ENCODE assay signal across 1 cellular context in the genomic region with DNA sequence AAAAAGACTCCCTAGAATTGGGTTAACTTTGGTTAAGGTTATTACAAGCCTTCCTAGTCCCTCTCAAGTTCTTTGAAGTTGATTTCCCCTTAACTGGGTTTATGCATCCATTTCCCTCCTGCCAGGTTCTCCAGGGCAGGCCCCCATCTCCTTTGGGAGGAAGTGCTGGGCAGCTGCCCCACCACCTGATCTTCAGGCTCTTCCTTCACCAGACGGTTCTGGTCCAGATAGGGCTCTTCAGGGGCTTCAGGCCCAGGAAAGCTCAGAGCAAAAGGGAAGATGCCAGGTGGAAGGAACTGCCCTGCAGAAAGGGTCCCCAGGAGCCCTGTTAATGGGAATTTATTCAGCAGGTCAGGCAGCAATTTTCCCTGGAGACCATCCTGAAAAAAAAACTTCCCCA.
TF ChIP-seq lines count a peak whose summit lies in the region.

No MANE protein-coding gene starts in this region.

TF ChIP-seq in GM23338, 12 proteins besides CTCF, POLR2A, EP300 and RAD21 (continued from another document):
- TF ChIP-seq, protein P1, sequence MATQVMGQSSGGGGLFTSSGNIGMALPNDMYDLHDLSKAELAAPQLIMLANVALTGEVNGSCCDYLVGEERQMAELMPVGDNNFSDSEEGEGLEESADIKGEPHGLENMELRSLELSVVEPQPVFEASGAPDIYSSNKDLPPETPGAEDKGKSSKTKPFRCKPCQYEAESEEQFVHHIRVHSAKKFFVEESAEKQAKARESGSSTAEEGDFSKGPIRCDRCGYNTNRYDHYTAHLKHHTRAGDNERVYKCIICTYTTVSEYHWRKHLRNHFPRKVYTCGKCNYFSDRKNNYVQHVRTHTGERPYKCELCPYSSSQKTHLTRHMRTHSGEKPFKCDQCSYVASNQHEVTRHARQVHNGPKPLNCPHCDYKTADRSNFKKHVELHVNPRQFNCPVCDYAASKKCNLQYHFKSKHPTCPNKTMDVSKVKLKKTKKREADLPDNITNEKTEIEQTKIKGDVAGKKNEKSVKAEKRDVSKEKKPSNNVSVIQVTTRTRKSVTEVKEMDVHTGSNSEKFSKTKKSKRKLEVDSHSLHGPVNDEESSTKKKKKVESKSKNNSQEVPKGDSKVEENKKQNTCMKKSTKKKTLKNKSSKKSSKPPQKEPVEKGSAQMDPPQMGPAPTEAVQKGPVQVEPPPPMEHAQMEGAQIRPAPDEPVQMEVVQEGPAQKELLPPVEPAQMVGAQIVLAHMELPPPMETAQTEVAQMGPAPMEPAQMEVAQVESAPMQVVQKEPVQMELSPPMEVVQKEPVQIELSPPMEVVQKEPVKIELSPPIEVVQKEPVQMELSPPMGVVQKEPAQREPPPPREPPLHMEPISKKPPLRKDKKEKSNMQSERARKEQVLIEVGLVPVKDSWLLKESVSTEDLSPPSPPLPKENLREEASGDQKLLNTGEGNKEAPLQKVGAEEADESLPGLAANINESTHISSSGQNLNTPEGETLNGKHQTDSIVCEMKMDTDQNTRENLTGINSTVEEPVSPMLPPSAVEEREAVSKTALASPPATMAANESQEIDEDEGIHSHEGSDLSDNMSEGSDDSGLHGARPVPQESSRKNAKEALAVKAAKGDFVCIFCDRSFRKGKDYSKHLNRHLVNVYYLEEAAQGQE (IDR thresholded peaks at IDR 0.05; ENCODE audit: unreplicated experiment): no peak
- TF ChIP-seq, protein P2, sequence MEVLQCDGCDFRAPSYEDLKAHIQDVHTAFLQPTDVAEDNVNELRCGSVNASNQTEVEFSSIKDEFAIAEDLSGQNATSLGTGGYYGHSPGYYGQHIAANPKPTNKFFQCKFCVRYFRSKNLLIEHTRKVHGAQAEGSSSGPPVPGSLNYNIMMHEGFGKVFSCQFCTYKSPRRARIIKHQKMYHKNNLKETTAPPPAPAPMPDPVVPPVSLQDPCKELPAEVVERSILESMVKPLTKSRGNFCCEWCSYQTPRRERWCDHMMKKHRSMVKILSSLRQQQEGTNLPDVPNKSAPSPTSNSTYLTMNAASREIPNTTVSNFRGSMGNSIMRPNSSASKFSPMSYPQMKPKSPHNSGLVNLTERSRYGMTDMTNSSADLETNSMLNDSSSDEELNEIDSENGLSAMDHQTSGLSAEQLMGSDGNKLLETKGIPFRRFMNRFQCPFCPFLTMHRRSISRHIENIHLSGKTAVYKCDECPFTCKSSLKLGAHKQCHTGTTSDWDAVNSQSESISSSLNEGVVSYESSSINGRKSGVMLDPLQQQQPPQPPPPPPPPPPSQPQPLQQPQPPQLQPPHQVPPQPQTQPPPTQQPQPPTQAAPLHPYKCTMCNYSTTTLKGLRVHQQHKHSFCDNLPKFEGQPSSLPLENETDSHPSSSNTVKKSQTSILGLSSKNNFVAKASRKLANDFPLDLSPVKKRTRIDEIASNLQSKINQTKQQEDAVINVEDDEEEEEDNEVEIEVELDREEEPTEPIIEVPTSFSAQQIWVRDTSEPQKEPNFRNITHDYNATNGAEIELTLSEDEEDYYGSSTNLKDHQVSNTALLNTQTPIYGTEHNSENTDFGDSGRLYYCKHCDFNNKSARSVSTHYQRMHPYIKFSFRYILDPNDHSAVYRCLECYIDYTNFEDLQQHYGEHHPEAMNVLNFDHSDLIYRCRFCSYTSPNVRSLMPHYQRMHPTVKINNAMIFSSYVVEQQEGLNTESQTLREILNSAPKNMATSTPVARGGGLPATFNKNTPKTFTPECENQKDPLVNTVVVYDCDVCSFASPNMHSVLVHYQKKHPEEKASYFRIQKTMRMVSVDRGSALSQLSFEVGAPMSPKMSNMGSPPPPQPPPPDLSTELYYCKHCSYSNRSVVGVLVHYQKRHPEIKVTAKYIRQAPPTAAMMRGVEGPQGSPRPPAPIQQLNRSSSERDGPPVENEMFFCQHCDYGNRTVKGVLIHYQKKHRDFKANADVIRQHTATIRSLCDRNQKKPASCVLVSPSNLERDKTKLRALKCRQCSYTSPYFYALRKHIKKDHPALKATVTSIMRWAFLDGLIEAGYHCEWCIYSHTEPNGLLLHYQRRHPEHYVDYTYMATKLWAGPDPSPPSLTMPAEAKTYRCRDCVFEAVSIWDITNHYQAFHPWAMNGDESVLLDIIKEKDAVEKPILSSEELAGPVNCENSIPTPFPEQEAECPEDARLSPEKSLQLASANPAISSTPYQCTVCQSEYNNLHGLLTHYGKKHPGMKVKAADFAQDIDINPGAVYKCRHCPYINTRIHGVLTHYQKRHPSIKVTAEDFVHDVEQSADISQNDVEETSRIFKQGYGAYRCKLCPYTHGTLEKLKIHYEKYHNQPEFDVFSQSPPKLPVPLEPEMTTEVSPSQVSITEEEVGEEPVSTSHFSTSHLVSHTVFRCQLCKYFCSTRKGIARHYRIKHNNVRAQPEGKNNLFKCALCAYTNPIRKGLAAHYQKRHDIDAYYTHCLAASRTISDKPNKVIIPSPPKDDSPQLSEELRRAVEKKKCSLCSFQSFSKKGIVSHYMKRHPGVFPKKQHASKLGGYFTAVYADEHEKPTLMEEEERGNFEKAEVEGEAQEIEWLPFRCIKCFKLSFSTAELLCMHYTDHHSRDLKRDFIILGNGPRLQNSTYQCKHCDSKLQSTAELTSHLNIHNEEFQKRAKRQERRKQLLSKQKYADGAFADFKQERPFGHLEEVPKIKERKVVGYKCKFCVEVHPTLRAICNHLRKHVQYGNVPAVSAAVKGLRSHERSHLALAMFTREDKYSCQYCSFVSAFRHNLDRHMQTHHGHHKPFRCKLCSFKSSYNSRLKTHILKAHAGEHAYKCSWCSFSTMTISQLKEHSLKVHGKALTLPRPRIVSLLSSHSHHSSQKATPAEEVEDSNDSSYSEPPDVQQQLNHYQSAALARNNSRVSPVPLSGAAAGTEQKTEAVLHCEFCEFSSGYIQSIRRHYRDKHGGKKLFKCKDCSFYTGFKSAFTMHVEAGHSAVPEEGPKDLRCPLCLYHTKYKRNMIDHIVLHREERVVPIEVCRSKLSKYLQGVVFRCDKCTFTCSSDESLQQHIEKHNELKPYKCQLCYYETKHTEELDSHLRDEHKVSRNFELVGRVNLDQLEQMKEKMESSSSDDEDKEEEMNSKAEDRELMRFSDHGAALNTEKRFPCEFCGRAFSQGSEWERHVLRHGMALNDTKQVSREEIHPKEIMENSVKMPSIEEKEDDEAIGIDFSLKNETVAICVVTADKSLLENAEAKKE (CRISPR knock-in tag; IDR thresholded peaks at IDR 0.05): no peak
- TF ChIP-seq STAT1 (IDR thresholded peaks at IDR 0.05; ENCODE audit: unreplicated experiment) (no peak), EZH2phosphoT487 (IDR thresholded peaks at IDR 0.05; ENCODE audit: unreplicated experiment) (no peak), CREB1 (CRISPR knock-in tag; IDR thresholded peaks at IDR 0.05; ENCODE audit: low read depth) (no peak), POLR2AphosphoS5 (IDR thresholded peaks at IDR 0.05; ENCODE audit: low read depth) (no peak), NANOG (IDR thresholded peaks at IDR 0.05; ENCODE audit: borderline replicate concordance) (no peak), ZNF331 (CRISPR knock-in tag; IDR thresholded peaks at IDR 0.05; ENCODE audit: low read depth) (no peak), EZH2 (IDR thresholded peaks at IDR 0.05; ENCODE audit: low read depth, unreplicated experiment) (no peak)
- TF ChIP-seq, protein P3, sequence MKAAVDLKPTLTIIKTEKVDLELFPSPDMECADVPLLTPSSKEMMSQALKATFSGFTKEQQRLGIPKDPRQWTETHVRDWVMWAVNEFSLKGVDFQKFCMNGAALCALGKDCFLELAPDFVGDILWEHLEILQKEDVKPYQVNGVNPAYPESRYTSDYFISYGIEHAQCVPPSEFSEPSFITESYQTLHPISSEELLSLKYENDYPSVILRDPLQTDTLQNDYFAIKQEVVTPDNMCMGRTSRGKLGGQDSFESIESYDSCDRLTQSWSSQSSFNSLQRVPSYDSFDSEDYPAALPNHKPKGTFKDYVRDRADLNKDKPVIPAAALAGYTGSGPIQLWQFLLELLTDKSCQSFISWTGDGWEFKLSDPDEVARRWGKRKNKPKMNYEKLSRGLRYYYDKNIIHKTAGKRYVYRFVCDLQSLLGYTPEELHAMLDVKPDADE (IDR thresholded peaks at IDR 0.05): no peak
